ENCODE assay signal across 11 cellular contexts in genomic region chr14:30855345-30856037, GRCh38. TPM values are rescaled to one million over a fixed set of nuclear protein-coding genes. Genes with fewer than 3 reads are reported as not detected.
A peak's percentile ranks its signal among the peaks of the same experiment; 100 is the strongest.
DNase-seq lines count a peak whose midpoint lies in the region; ATAC-seq and TF ChIP-seq lines count a peak whose summit lies in the region.
"Had no signal": no experiment of that assay in that cellular context is flagged by ENCODE, and none has a peak within 500 bp of the region (broad histone marks: within the 10 kb centered on the region; RNA-seq: fewer than 3 reads in every experiment).

No MANE protein-coding gene starts in this region.

- H3K4me3 Mint-ChIP-seq in type B pancreatic cell: no peak overlapping the region
- no peak overlapping the region for H3K4me3 Mint-ChIP-seq in naive thymus-derived CD8-positive, alpha-beta T cell

- TF ChIP-seq CTCF in type B pancreatic cell (conservative IDR thresholded peaks at IDR 0.05): no peak

- no peaks in the 10 kb centered on the region for H3K36me3 Mint-ChIP-seq in type B pancreatic cell
- H3K36me3 Mint-ChIP-seq in naive thymus-derived CD8-positive, alpha-beta T cell: no peaks in the 10 kb centered on the region

- POLR2A ChIA-PET in naive thymus-derived CD8-positive, alpha-beta T cell (lab: Charles Lee): no interaction called here

- peaks cover 2% of the 10 kb centered on the region for H3K27me3 Mint-ChIP-seq in type B pancreatic cell
- peaks cover 12 to 21% (median 17%) of the 10 kb centered on the region in 5 donors for H3K27me3 Mint-ChIP-seq in naive thymus-derived CD8-positive, alpha-beta T cell

- H3K27ac Mint-ChIP-seq in type B pancreatic cell: no peak overlapping the region
- H3K27ac Mint-ChIP-seq in naive thymus-derived CD8-positive, alpha-beta T cell: no peak overlapping the region

- no peaks in the 10 kb centered on the region for H3K4me1 Mint-ChIP-seq in type B pancreatic cell (ENCODE audit: unreplicated experiment)
- no peaks in the 10 kb centered on the region for H3K4me1 Mint-ChIP-seq in naive thymus-derived CD8-positive, alpha-beta T cell

- no peaks in the 10 kb centered on the region for H3K9me3 Mint-ChIP-seq in type B pancreatic cell
- H3K9me3 Mint-ChIP-seq in naive thymus-derived CD8-positive, alpha-beta T cell: no peaks in the 10 kb centered on the region

- peak; percentile 18 to 26 for DNase-seq in stimulated activated CD4-positive, alpha-beta T cell treated with anti-CD3 and anti-CD28 coated beads, Interleukin-2, amount 100 ng/mL, for 24 hours
- DNase-seq in stimulated activated CD4-positive, alpha-beta T cell treated with anti-CD3 and anti-CD28 coated beads, Interleukin-4, amount 100 ng/mL, for 1 hour: no peak
- DNase-seq in LoVo (ENCODE audit: low spot score): peak; percentile 17
- no peak for DNase-seq in NCI-H1105 treated with DMSO at 0.1 percent for 48 hours (lab: John Stamatoyannopoulos, UW)
- no peak for DNase-seq in ureter (ENCODE audit: low spot score)
- DNase-seq in type B pancreatic cell (ENCODE audit: extremely low spot score, unreplicated experiment): no peak
- DNase-seq in naive thymus-derived CD8-positive, alpha-beta T cell: no peak
- DNase-seq: heart right ventricle, NCI-H2171, SIG-M5 had no signal

- peak; percentile 76 for ATAC-seq in HG02678 (IDR thresholded peaks at IDR 0.05; ENCODE audit: unreplicated experiment)
- ATAC-seq in naive thymus-derived CD8-positive, alpha-beta T cell: no peak
- ATAC-seq: heart right ventricle had no signal

RNA-seq across cellular contexts. Expression of gene COCH, which starts 18.9 kb away (rescaled TPM):
- total RNA-seq in ureter (7.3 TPM), type B pancreatic cell (ENCODE audit: low replicate concordance) (5.9 and 8.5 TPM in 2 replicates)
- under 1 TPM; 0.81 to 0.91 TPM for total RNA-seq in naive thymus-derived CD8-positive, alpha-beta T cell
- under 1 TPM; 0.13 to 0.55 (median 0.47) TPM for polyA plus RNA-seq in naive thymus-derived CD8-positive, alpha-beta T cell

Comparison
In these comparisons a context has a peak if more than half of its experiments do, and no peak if none do; other contexts are left out.
1. DNase-seq: peak in stimulated activated CD4-positive, alpha-beta T cell treated with anti-CD3 and anti-CD28 coated beads, Interleukin-2, amount 100 ng/mL, for 24 hours (2 of 2) and LoVo (single experiment); none in stimulated activated CD4-positive, alpha-beta T cell treated with anti-CD3 and anti-CD28 coated beads, Interleukin-4, amount 100 ng/mL, for 1 hour (single experiment), NCI-H1105 treated with DMSO at 0.1 percent for 48 hours (single experiment), ureter (single experiment), type B pancreatic cell (single experiment) and naive thymus-derived CD8-positive, alpha-beta T cell (0 of 10).